ENCODE assay signal across 8 cellular contexts in genomic region chr7:142711722-142712616, GRCh38. TPM values are rescaled to one million over a fixed set of nuclear protein-coding genes. Genes with fewer than 3 reads are reported as not detected.
DNase-seq lines count a peak whose midpoint lies in the region; ATAC-seq, FAIRE-seq and TF ChIP-seq lines count a peak whose summit lies in the region.

No MANE protein-coding gene starts in this region.

- no peaks in the 10 kb centered on the region for H3K27me3 ChIP-seq in BLaER1 treated with 17β-estradiol and CSF1 and Interleukin-3, amounts not matched to agents 10 nM and 100 nM
- H3K27me3 ChIP-seq in Panc1 (ENCODE audit: control insufficient read depth, insufficient read depth, low read length) = peaks cover 2% of the 10 kb centered on the region

- peak overlapping the region; percentile 90 for H3K27ac Mint-ChIP-seq in central memory CD8-positive, alpha-beta T cell (ENCODE audit: low read depth)
- peak overlapping the region; percentile 72 to 91 for H3K27ac Mint-ChIP-seq in natural killer cell treated with Interleukin-12 subunit alpha and Interleukin-12 subunit beta and Interleukin-15 and Interleukin-18, amount 100 ng/mL, for 72 hours

- H3K4me2 ChIP-seq in BLaER1 treated with 17β-estradiol and CSF1 and Interleukin-3, amounts not matched to agents 10 nM and 100 nM = peak overlapping the region in 10 of 11 experiments; percentile 1 to 88 (median 56); a peak in 19 of 22 replicates

- POLR2A ChIA-PET in Panc1 (lab: Charles Lee) = no interaction called here

- TF ChIP-seq CTCF in Panc1 (IDR thresholded peaks at IDR 0.05) = peak; percentile 78

- no TSS peak for BruUV-seq in Panc1 (replicated peaks; lab: Mats Ljungman, UMichigan)

- in situ Hi-C loops in Panc1 (cut with HindIII; ENCODE audit: low pct_unique_long_range_greater_than_20kb, low sequenced_read_pairs) = no loop called here

- peaks cover 1% of the 10 kb centered on the region for H3K36me3 Mint-ChIP-seq in central memory CD8-positive, alpha-beta T cell (ENCODE audit: insufficient read depth)
- no peaks in the 10 kb centered on the region for H3K36me3 Mint-ChIP-seq in natural killer cell treated with Interleukin-12 subunit alpha and Interleukin-12 subunit beta and Interleukin-15 and Interleukin-18, amount 100 ng/mL, for 72 hours

- no peaks in the 10 kb centered on the region for H3K27me3 Mint-ChIP-seq in central memory CD8-positive, alpha-beta T cell
- H3K27me3 Mint-ChIP-seq in natural killer cell treated with Interleukin-12 subunit alpha and Interleukin-12 subunit beta and Interleukin-15 and Interleukin-18, amount 100 ng/mL, for 72 hours = no peaks in the 10 kb centered on the region

- TF ChIP-seq POLR2A in GM12891 (IDR thresholded peaks at IDR 0.05; ENCODE audit: low read depth, low read length) = no peak

- no peaks in the 10 kb centered on the region for H4K20me1 ChIP-seq in BLaER1 treated with 17β-estradiol and CSF1 and Interleukin-3, amounts not matched to agents 10 nM and 100 nM

- intact Hi-C loops in Panc1 (cut with micrococcal nuclease; ENCODE audit: unreplicated experiment) = loop anchor here (10.0 kb wide), 1 partner anchor 73 kb away; no protein-coding TSS in a partner anchor

- no peaks in the 10 kb centered on the region for H3K9me3 Mint-ChIP-seq in central memory CD8-positive, alpha-beta T cell
- H3K9me3 Mint-ChIP-seq in natural killer cell treated with Interleukin-12 subunit alpha and Interleukin-12 subunit beta and Interleukin-15 and Interleukin-18, amount 100 ng/mL, for 72 hours = no peaks in the 10 kb centered on the region

- H3K4me3 ChIP-seq in BLaER1 treated with 17β-estradiol and CSF1 and Interleukin-3, amounts not matched to agents 10 nM and 100 nM = no peak overlapping the region
- no peak overlapping the region for H3K4me3 ChIP-seq in Panc1 (ENCODE audit: low read depth in 2 of 2, low read length in 2 of 2)

- H3K4me3 Mint-ChIP-seq in central memory CD8-positive, alpha-beta T cell = peak overlapping the region; percentile 89
- peak overlapping the region; percentile 83 for H3K4me3 Mint-ChIP-seq in natural killer cell treated with Interleukin-12 subunit alpha and Interleukin-12 subunit beta and Interleukin-15 and Interleukin-18, amount 100 ng/mL, for 72 hours

- peaks cover 0 to 63% (median 59%) of the 10 kb centered on the region in 10 experiments; a peak in 17 of 20 replicates for H3K4me1 ChIP-seq in BLaER1 treated with 17β-estradiol and CSF1 and Interleukin-3, amounts not matched to agents 10 nM and 100 nM
- H3K4me1 ChIP-seq in Panc1 (ENCODE audit: control insufficient read depth, insufficient read depth, low read length) = no peaks in the 10 kb centered on the region

- peaks cover 60% of the 10 kb centered on the region for H3K4me1 Mint-ChIP-seq in central memory CD8-positive, alpha-beta T cell
- peaks cover 70 to 76% of the 10 kb centered on the region in 2 donors for H3K4me1 Mint-ChIP-seq in natural killer cell treated with Interleukin-12 subunit alpha and Interleukin-12 subunit beta and Interleukin-15 and Interleukin-18, amount 100 ng/mL, for 72 hours (ENCODE audit: low read depth in 2 of 2)

- H3K9ac ChIP-seq in BLaER1 treated with 17β-estradiol and CSF1 and Interleukin-3, amounts not matched to agents 10 nM and 100 nM = no peak overlapping the region

- ATAC-seq in Panc1 = no peak
- ATAC-seq in central memory CD8-positive, alpha-beta T cell (replicated peaks; ENCODE audit: extremely low read depth, poor library complexity, severe bottlenecking) = peak; percentile 84
- ATAC-seq in natural killer cell treated with Interleukin-12 subunit alpha and Interleukin-12 subunit beta and Interleukin-15 and Interleukin-18, amount 100 ng/mL, for 72 hours = peak; percentile 91 to 96
- no peak for ATAC-seq in GM19463 (IDR thresholded peaks at IDR 0.05; ENCODE audit: unreplicated experiment)
- no peak for ATAC-seq in GM18502 (IDR thresholded peaks at IDR 0.05; ENCODE audit: poor library complexity, unreplicated experiment)

- CTCF ChIA-PET in Panc1 (lab: Charles Lee) = interaction anchor here (0.6 kb wide), 2 partner anchors 71 to 99 kb away, joined by 3 to 4 read pairs; no protein-coding TSS in a partner anchor

- FAIRE-seq in GM12891 (lab: Jason Lieb, UNC) = peak; percentile 93

- H3K27ac ChIP-seq in BLaER1 treated with 17β-estradiol and CSF1 and Interleukin-3, amounts not matched to agents 10 nM and 100 nM = no peak overlapping the region; a peak in 2 of 22 replicates
- H3K27ac ChIP-seq in Panc1 (ENCODE audit: low read length) = no peak overlapping the region

- H3K36me3 ChIP-seq in BLaER1 treated with 17β-estradiol and CSF1 and Interleukin-3, amounts not matched to agents 10 nM and 100 nM = no peaks in the 10 kb centered on the region
- H3K36me3 ChIP-seq in Panc1 (ENCODE audit: control insufficient read depth, insufficient read depth, low read length) = no peaks in the 10 kb centered on the region

- no peaks in the 10 kb centered on the region for H3K9me3 ChIP-seq in BLaER1 treated with 17β-estradiol and CSF1 and Interleukin-3, amounts not matched to agents 10 nM and 100 nM (replicated peaks in 1 of 11)
- no peaks in the 10 kb centered on the region for H3K9me3 ChIP-seq in Panc1 (ENCODE audit: control insufficient read depth, insufficient read depth, low read depth, low read length)

- DNase-seq in GM12891 (ENCODE audit: insufficient read length, low spot score) (no peak), Panc1 (ENCODE audit: low read depth, low spot score) (peak; percentile 12), NCI-H510A (lab: John Stamatoyannopoulos, UW) (no peak)
- no peak for DNase-seq in central memory CD8-positive, alpha-beta T cell (ENCODE audit: low spot score in 2 of 2)
- peak; percentile 76 for DNase-seq in natural killer cell treated with Interleukin-12 subunit alpha and Interleukin-12 subunit beta and Interleukin-15 and Interleukin-18, amount 100 ng/mL, for 72 hours (ENCODE audit: low spot score)

TF ChIP-seq in GM12891, 5 proteins besides CTCF, POLR2A, EP300 and RAD21:
- TF ChIP-seq POLR2AphosphoS5 (IDR thresholded peaks at IDR 0.05; ENCODE audit: low read depth, low read length) = no peak
- TF ChIP-seq SPI1 (IDR thresholded peaks at IDR 0.05; ENCODE audit: low read depth, low read length) = no peak
- no peak for TF ChIP-seq POU2F2 (IDR thresholded peaks at IDR 0.05; ENCODE audit: low read depth, low read length)

RNA-seq across cellular contexts. Expression of gene PRSS1, which starts 37.3 kb away (rescaled TPM):
- not detected for polyA plus RNA-seq in GM12891 (2012; ENCODE audit: low read depth, missing spikeins)
- total RNA-seq in Panc1 (2021; ENCODE audit: unreplicated experiment) = 7.3 TPM
- polyA plus RNA-seq in Panc1 (2012; ENCODE audit: insufficient read length) = not detected
- not detected for total RNA-seq in natural killer cell treated with Interleukin-12 subunit alpha and Interleukin-12 subunit beta and Interleukin-15 and Interleukin-18, amount 100 ng/mL, for 72 hours

RNA-seq across cellular contexts. Expression of gene PRSS2, which starts 58.8 kb away (rescaled TPM):
- not detected for polyA plus RNA-seq in GM12891 (2012; ENCODE audit: low read depth, missing spikeins)
- 22.4 TPM for total RNA-seq in Panc1 (2021; ENCODE audit: unreplicated experiment)
- not detected for polyA plus RNA-seq in Panc1 (2012; ENCODE audit: insufficient read length)
- under 1 TPM in 1 of 2 donors, not detected in 1; 0.76 TPM for total RNA-seq in natural killer cell treated with Interleukin-12 subunit alpha and Interleukin-12 subunit beta and Interleukin-15 and Interleukin-18, amount 100 ng/mL, for 72 hours

Comparison
In these comparisons a context has a peak if more than half of its experiments do, and no peak if none do; other contexts are left out.
1. DNase-seq: peak in Panc1 (single experiment) and natural killer cell treated with Interleukin-12 subunit alpha and Interleukin-12 subunit beta and Interleukin-15 and Interleukin-18, amount 100 ng/mL, for 72 hours (single experiment); none in GM12891 (single experiment), central memory CD8-positive, alpha-beta T cell (0 of 2) and NCI-H510A (single experiment).
2. ATAC-seq: peak in central memory CD8-positive, alpha-beta T cell (single experiment) and natural killer cell treated with Interleukin-12 subunit alpha and Interleukin-12 subunit beta and Interleukin-15 and Interleukin-18, amount 100 ng/mL, for 72 hours (2 of 2); none in Panc1 (single experiment), GM19463 (single experiment) and GM18502 (single experiment).
3. RNA of gene PRSS2, which starts 58.8 kb away (total RNA-seq): 22.4 TPM in Panc1 (single experiment); 0.76 TPM in natural killer cell treated with Interleukin-12 subunit alpha and Interleukin-12 subunit beta and Interleukin-15 and Interleukin-18, amount 100 ng/mL, for 72 hours; every median in the first group is over 10 times any median in the second.